ENCODE assay signal across 8 cellular contexts in genomic region chr6:24936641-24937317, GRCh38.
DNase-seq lines count a peak whose midpoint lies in the region; ATAC-seq and TF ChIP-seq lines count a peak whose summit lies in the region.

No MANE protein-coding gene starts in this region.

- peak; percentile 74 to 76 for ATAC-seq in activated CD4-positive, CD25-positive, alpha-beta regulatory T cell treated with anti-CD3 and anti-CD28 coated beads, Interleukin-2, amount 50 U/mL, for 24 hours
- peak; percentile 70 for ATAC-seq in HG03060 (IDR thresholded peaks at IDR 0.05; ENCODE audit: low read depth, unreplicated experiment)

- POLR2A ChIA-PET in RWPE1 (lab: Yijun Ruan, JAX; ENCODE audit: low non-redundant PET), result no interaction called here

- TF ChIP-seq CTCF in RWPE1 (conservative IDR thresholded peaks at IDR 0.05; ENCODE audit: low read depth), result no peak

- CTCF ChIA-PET in RWPE1 (lab: Yijun Ruan, JAX), result no interaction called here

- H3K27ac ChIP-seq in RWPE1, result no peak overlapping the region

- in situ Hi-C loops in ACHN (cut with HindIII; ENCODE audit: low pct_ligation_motif_present, low pct_unique_long_range_greater_than_20kb, low sequenced_read_pairs), result no loop called here

- DNase-seq in activated CD4-positive, CD25-positive, alpha-beta regulatory T cell treated with anti-CD3 and anti-CD28 coated beads, Interleukin-2, amount 50 U/mL, for 72 hours, result no peak
- DNase-seq in activated T-cell treated with anti-CD3 and anti-CD28 coated beads for 24 hours (ENCODE audit: low read depth), result peak; percentile 57
- peak; percentile 65 for DNase-seq in stimulated activated CD4-positive, alpha-beta T cell treated with anti-CD3 and anti-CD28 coated beads, Interleukin-4, amount 100 ng/mL, for 24 hours
- DNase-seq in RWPE1 (ENCODE audit: low spot score), result no peak
- DNase-seq in AML-193 (lab: John Stamatoyannopoulos, UW), result no peak
- DNase-seq in ACHN, result no peak

Comparison
In these comparisons a context has a peak if more than half of its experiments do, and no peak if none do; other contexts are left out.
1. DNase-seq: peak in activated T-cell treated with anti-CD3 and anti-CD28 coated beads for 24 hours (single experiment) and stimulated activated CD4-positive, alpha-beta T cell treated with anti-CD3 and anti-CD28 coated beads, Interleukin-4, amount 100 ng/mL, for 24 hours (single experiment); none in activated CD4-positive, CD25-positive, alpha-beta regulatory T cell treated with anti-CD3 and anti-CD28 coated beads, Interleukin-2, amount 50 U/mL, for 72 hours (single experiment), RWPE1 (single experiment), AML-193 (0 of 2) and ACHN (single experiment).